ENCODE assay signal across 18 cellular contexts in the genomic region with DNA sequence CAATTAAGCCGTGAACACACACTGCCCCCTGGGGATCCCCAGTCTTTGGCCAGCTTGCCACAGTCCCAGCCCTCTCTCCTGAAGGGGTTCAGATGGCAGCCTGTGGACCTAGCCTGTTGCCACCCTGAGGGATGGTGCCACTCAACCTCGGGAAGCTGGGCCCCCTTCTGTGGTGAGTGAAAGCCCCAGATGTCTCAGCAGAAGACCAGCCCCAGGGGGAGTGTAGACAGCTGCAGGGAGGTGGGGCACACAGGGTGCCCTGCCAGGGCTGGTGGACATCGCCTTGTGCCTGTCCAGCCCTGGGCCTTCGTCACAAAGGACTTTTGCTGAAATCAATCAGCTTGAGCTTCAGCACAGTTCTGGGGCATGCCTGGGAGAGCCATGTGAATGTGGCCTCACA.
"Had no signal": no experiment of that assay in that cellular context is flagged by ENCODE, and none has a peak within 500 bp of the region (broad histone marks: within the 10 kb centered on the region; RNA-seq: fewer than 3 reads in every experiment).

No MANE protein-coding gene starts in this region.

- H3K27ac ChIP-seq: colonic mucosa, gastrocnemius medialis, heart left ventricle, left ventricle myocardium inferior, prostate gland, right atrium auricular region, thoracic aorta had no signal

- H3K4me1 ChIP-seq: colonic mucosa, gastrocnemius medialis, heart left ventricle, left ventricle myocardium inferior, prostate gland, right atrium auricular region had no signal

- ATAC-seq: activated CD8-positive, alpha-beta T cell treated with anti-CD3 and anti-CD28 coated beads, Interleukin-2, amount 10 ng/mL, durations not matched to agents 7 days and 5 days; gastrocnemius medialis; heart left ventricle; stimulated activated memory B cell treated with anti-CD40 and anti-IgM and Interleukin-4, amounts not matched to agents 10 μg/mL and 1 μg/mL and 100 μg/mL, for 72 hours had no signal

- H3K27me3 ChIP-seq: colonic mucosa, gastrocnemius medialis, heart left ventricle, right atrium auricular region had no signal

- H3K4me3 ChIP-seq: colonic mucosa, gastrocnemius medialis, heart left ventricle, left ventricle myocardium inferior, prostate gland, right atrium auricular region, thoracic aorta had no signal

- DNase-seq: activated CD4-positive, alpha-beta T cell treated with anti-CD3 and anti-CD28 coated beads, Interleukin-2, amount 10 ng/mL, durations not matched to agents 7 days and 5 days; activated CD8-positive, alpha-beta memory T cell treated with anti-CD3 and anti-CD28 coated beads, Interleukin-2, amount 50 U/mL, for 4 hours; activated CD8-positive, alpha-beta T cell treated with anti-CD3 and anti-CD28 coated beads, Interleukin-2, amount 10 ng/mL, durations not matched to agents 7 days and 5 days; activated naive CD4-positive, alpha-beta T cell; anterior cingulate cortex; central memory CD4-positive, alpha-beta T cell; colonic mucosa; gastrocnemius medialis; heart left ventricle; kidney glomerular epithelial cell; left ventricle myocardium inferior; naive B cell; small intestine; stimulated activated CD4-positive, alpha-beta T cell treated with anti-CD3 and anti-CD28 coated beads, Interleukin-4, amount 100 ng/mL, for 24 hours had no signal

- H3K9me3 ChIP-seq: colonic mucosa, gastrocnemius medialis, prostate gland, right atrium auricular region, thoracic aorta had no signal

- H3K36me3 ChIP-seq: colonic mucosa, gastrocnemius medialis, heart left ventricle, left ventricle myocardium inferior, prostate gland, right atrium auricular region, thoracic aorta had no signal
